ENCODE assay signal across 21 cellular contexts in genomic region chr20:44566811-44567210, GRCh38.
"Had no signal": no experiment of that assay in that cellular context is flagged by ENCODE, and none has a peak within 500 bp of the region (broad histone marks: within the 10 kb centered on the region; RNA-seq: fewer than 3 reads in every experiment).

No MANE protein-coding gene starts in this region.

- ATAC-seq: activated CD8-positive, alpha-beta T cell treated with anti-CD3 and anti-CD28 coated beads, Interleukin-2, amount 10 ng/mL, durations not matched to agents 7 days and 5 days; T-helper 17 cell; WTC11 had no signal

- DNase-seq: activated CD4-positive, alpha-beta T cell treated with anti-CD3 and anti-CD28 coated beads for 48 hours; activated CD4-positive, alpha-beta T cell treated with anti-CD3 and anti-CD28 coated beads, Interleukin-2, amount 50 U/mL, for 4 hours; activated CD4-positive, CD25-positive, alpha-beta regulatory T cell treated with anti-CD3 and anti-CD28 coated beads, Interleukin-2, amount 50 U/mL, for 72 hours; activated CD8-positive, alpha-beta memory T cell treated with anti-CD3 and anti-CD28 coated beads, Interleukin-2, amount 50 U/mL, for 48 hours; activated CD8-positive, alpha-beta T cell treated with anti-CD3 and anti-CD28 coated beads, Interleukin-2, amount 10 ng/mL, durations not matched to agents 7 days and 5 days; activated T-cell treated with anti-CD3 and anti-CD28 coated beads, Interleukin-2, amount 50 U/mL, for 1 hour; aorta; Kasumi-1; KBM-7; NCI-H1048; NCI-H146; NCI-H187 treated with DMSO at 0.1 percent for 48 hours; NCI-H2081 treated with DMSO at 0.1 percent for 48 hours; NCI-H345; NCI-H510A; NCI-H526 treated with DMSO at 0.1 percent for 48 hours; NCI-H82; SIG-M5; T-helper 17 cell; T-helper 9 cell had no signal
